Comparison of ENCODE assay signal across 8 cellular contexts in the genomic region with DNA sequence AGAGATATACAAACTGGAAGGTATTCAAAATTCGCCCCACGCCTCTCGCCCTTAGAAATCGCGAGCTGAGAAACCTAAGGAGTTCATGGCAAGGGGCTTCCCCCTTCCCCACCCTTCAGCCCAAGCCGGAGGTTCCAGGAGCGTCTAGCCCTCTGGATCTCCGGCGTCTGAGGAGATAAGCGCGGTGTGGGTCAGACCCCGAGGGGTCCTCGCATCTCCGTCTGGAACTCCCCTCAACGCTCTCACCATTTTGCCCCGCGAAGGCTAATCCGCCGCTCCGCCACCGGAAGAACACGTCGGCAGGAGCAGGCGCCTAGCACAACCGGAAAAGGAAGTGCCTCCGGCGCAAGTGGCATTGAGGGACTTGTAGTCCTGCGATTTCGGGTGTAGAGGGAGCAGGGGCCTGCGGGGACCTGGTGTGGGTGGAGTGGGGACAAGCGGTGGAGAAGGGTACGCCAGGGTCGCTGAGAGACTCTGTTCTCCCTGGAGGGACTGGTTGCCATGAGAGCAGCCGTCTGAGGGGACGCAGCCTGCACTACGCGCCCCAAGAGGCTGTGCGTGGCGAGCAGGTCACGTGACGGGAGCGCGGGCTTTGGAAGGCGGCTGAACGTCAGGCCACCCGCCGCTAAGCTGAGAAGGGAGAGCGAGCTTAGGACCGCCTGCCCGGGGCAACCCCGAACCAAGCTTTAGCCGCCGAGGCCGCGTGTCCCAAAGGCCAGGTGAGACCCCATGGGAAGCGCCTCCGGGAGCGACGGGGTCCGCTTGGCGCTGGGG. TPM values are rescaled to one million over a fixed set of nuclear protein-coding genes. Genes with fewer than 3 reads are reported as not detected.
A peak's percentile ranks its signal among the peaks of the same experiment; 100 is the strongest.
DNase-seq lines count a peak whose midpoint lies in the region; TF ChIP-seq lines count a peak whose summit lies in the region.

FEN1 (plus strand) TSS at position 602 of the 774 bp plus-strand sequence. CDS start 2,451 bp downstream, outside the sequence.
TMEM258 (minus strand) TSS at position 290 of the 774 bp plus-strand sequence; CDS start at position 249, 41 bp downstream.

- TF ChIP-seq CTCF in HFF-Myc (IDR thresholded peaks at IDR 0.05; ENCODE audit: low read depth, low read length, missing control alignments), result no peak

- H3K27ac Mint-ChIP-seq in activated naive CD4-positive, alpha-beta T cell treated with anti-CD3 and anti-CD28 coated beads, Interleukin-2, amount 10 ng/mL, durations not matched to agents 7 days and 5 days, result peak within 1 kb of the TSS; percentile 97

- H3K27me3 Mint-ChIP-seq in activated naive CD4-positive, alpha-beta T cell treated with anti-CD3 and anti-CD28 coated beads, Interleukin-2, amount 10 ng/mL, durations not matched to agents 7 days and 5 days, result no peaks in the 10 kb centered on the region

- H3K27ac ChIP-seq in SK-N-MC, result peak within 1 kb of the TSS; percentile 97
- peak within 1 kb of the TSS; percentile 97 for H3K27ac ChIP-seq in temporal lobe (ENCODE audit: low read depth, low read length)

- no peaks in the 10 kb centered on the region for H3K9me3 Mint-ChIP-seq in activated naive CD4-positive, alpha-beta T cell treated with anti-CD3 and anti-CD28 coated beads, Interleukin-2, amount 10 ng/mL, durations not matched to agents 7 days and 5 days

- H3K9me3 ChIP-seq in SK-N-MC (ENCODE audit: low read depth, low read length), result no peaks in the 10 kb centered on the region

- peak within 1 kb of the TSS; percentile 95 for H3K9ac ChIP-seq in SK-N-MC (ENCODE audit: insufficient read length)

- peaks cover 65% of the 10 kb centered on the region for H3K4me1 Mint-ChIP-seq in activated naive CD4-positive, alpha-beta T cell treated with anti-CD3 and anti-CD28 coated beads, Interleukin-2, amount 10 ng/mL, durations not matched to agents 7 days and 5 days

- H3K4me3 ChIP-seq in HFF-Myc (replicated peaks; ENCODE audit: low read depth, low read length), result peak within 1 kb of the TSS; percentile 99
- H3K4me3 ChIP-seq in SK-N-MC, result peak within 1 kb of the TSS; percentile 97

- DNase-seq in GM04503 (ENCODE audit: low read depth) (peak; percentile 73), HFF-Myc (ENCODE audit: extremely low read depth, low read depth) (peak; percentile 77), NAMALWA (ENCODE audit: low spot score) (peak; percentile 95), SK-N-MC (ENCODE audit: low read depth, low spot score) (peak; percentile 83), germinal center (ENCODE audit: low spot score) (peak; percentile 91), occipital lobe (lab: John Stamatoyannopoulos, UW) (peak; percentile 92)
- DNase-seq in activated naive CD4-positive, alpha-beta T cell treated with anti-CD3 and anti-CD28 coated beads, Interleukin-2, amount 10 ng/mL, durations not matched to agents 7 days and 5 days, result peak; percentile 93

- peak within 1 kb of the TSS; percentile 77 for H3K4me3 Mint-ChIP-seq in activated naive CD4-positive, alpha-beta T cell treated with anti-CD3 and anti-CD28 coated beads, Interleukin-2, amount 10 ng/mL, durations not matched to agents 7 days and 5 days

- CTCF ChIA-PET in activated naive CD4-positive, alpha-beta T cell treated with anti-CD3 and anti-CD28 coated beads, Interleukin-2, amount 10 ng/mL, durations not matched to agents 7 days and 5 days (lab: Charles Lee), result interaction anchor here (0.7 to 2.7 kb wide), 7 partner anchors 9 to 316 kb away, joined by 3 to 10 read pairs (median 4); no protein-coding TSS in a partner anchor

- peaks cover 52% of the 10 kb centered on the region for H3K36me3 Mint-ChIP-seq in activated naive CD4-positive, alpha-beta T cell treated with anti-CD3 and anti-CD28 coated beads, Interleukin-2, amount 10 ng/mL, durations not matched to agents 7 days and 5 days

- peaks cover 53% of the 10 kb centered on the region for H3K36me3 ChIP-seq in SK-N-MC (ENCODE audit: insufficient read depth, low read length)

RNA-seq across cellular contexts. Expression of gene FEN1, which starts in this region (rescaled TPM):
- 13.3 TPM for total RNA-seq in occipital lobe
- total RNA-seq in temporal lobe, result 10.6 TPM

RNA-seq across cellular contexts. Expression of gene TMEM258, which starts in this region (rescaled TPM):
- total RNA-seq in occipital lobe, result 39.6 TPM
- total RNA-seq in temporal lobe, result 17.2 TPM

Comparison
In these comparisons a context has a peak if more than half of its experiments do, and no peak if none do; other contexts are left out.
1. Peak in every context shown above with its lines: DNase-seq, H3K4me3 ChIP-seq and H3K27ac ChIP-seq.